In genomic region chr5:6377121-6377520, GRCh38 we compare ENCODE assay signal across 9 cellular contexts. TPM values are rescaled to one million over a fixed set of nuclear protein-coding genes. Genes with fewer than 3 reads are reported as not detected.
A peak's percentile ranks its signal among the peaks of the same experiment; 100 is the strongest.
DNase-seq lines count a peak whose midpoint lies in the region; ATAC-seq and TF ChIP-seq lines count a peak whose summit lies in the region.
"Had no signal": no experiment of that assay in that cellular context is flagged by ENCODE, and none has a peak within 500 bp of the region (broad histone marks: within the 10 kb centered on the region; RNA-seq: fewer than 3 reads in every experiment).

No MANE protein-coding gene starts in this region.

- intact Hi-C loops in activated CD4-positive, alpha-beta T cell treated with anti-CD3 and anti-CD28 coated beads, Interleukin-2, amount 10 ng/mL, durations not matched to agents 24 days and 14 days (cut with micrococcal nuclease): loop anchor here (5.0 to 10.0 kb wide), 2 partner anchors 885 to 1498 kb away; no protein-coding TSS in a partner anchor

- H3K9ac ChIP-seq in subcutaneous abdominal adipose tissue (ENCODE audit: low read length in 5 of 5): peak overlapping the region; percentile 85 to 98 (median 91)

- peak overlapping the region; percentile 77 for H3K27ac ChIP-seq in subcutaneous abdominal adipose tissue (ENCODE audit: low read depth, low read length)

- H3K4me1 ChIP-seq in subcutaneous abdominal adipose tissue (ENCODE audit: control insufficient read depth in 5 of 5, insufficient read depth in 5 of 5, low read length in 5 of 5): peaks cover 4 to 25% (median 21%) of the 10 kb centered on the region in 5 donors

- no peak for TF ChIP-seq CTCF in kidney epithelial cell (IDR thresholded peaks at IDR 0.05; ENCODE audit: insufficient read depth, low read length, poor library complexity, severe bottlenecking)

- H3K4me1 Mint-ChIP-seq in activated CD4-positive, alpha-beta T cell treated with anti-CD3 and anti-CD28 coated beads, Interleukin-2, amount 10 ng/mL, durations not matched to agents 24 days and 14 days: peaks cover 49% of the 10 kb centered on the region
- peaks cover 34% of the 10 kb centered on the region for H3K4me1 Mint-ChIP-seq in activated naive CD8-positive, alpha-beta T cell treated with anti-CD3 and anti-CD28 coated beads for 36 hours

- H3K27me3 ChIP-seq in kidney epithelial cell (ENCODE audit: control insufficient read depth, insufficient read depth, low read length): no peaks in the 10 kb centered on the region
- H3K27me3 ChIP-seq in subcutaneous abdominal adipose tissue (ENCODE audit: control insufficient read depth in 5 of 5, insufficient read depth in 4 of 5, low read length in 5 of 5): no peaks in the 10 kb centered on the region

- H3K9me3 Mint-ChIP-seq in activated CD4-positive, alpha-beta T cell treated with anti-CD3 and anti-CD28 coated beads, Interleukin-2, amount 10 ng/mL, durations not matched to agents 24 days and 14 days: no peaks in the 10 kb centered on the region
- H3K9me3 Mint-ChIP-seq in activated naive CD8-positive, alpha-beta T cell treated with anti-CD3 and anti-CD28 coated beads for 36 hours: no peaks in the 10 kb centered on the region

- H3K36me3 Mint-ChIP-seq in activated CD4-positive, alpha-beta T cell treated with anti-CD3 and anti-CD28 coated beads, Interleukin-2, amount 10 ng/mL, durations not matched to agents 24 days and 14 days (ENCODE audit: low read depth): peaks cover 59% of the 10 kb centered on the region
- H3K36me3 Mint-ChIP-seq in activated naive CD8-positive, alpha-beta T cell treated with anti-CD3 and anti-CD28 coated beads for 36 hours: peaks cover 47% of the 10 kb centered on the region

- peak overlapping the region; percentile 98 for H3K27ac Mint-ChIP-seq in activated CD4-positive, alpha-beta T cell treated with anti-CD3 and anti-CD28 coated beads, Interleukin-2, amount 10 ng/mL, durations not matched to agents 24 days and 14 days
- peak overlapping the region; percentile 95 for H3K27ac Mint-ChIP-seq in activated naive CD8-positive, alpha-beta T cell treated with anti-CD3 and anti-CD28 coated beads for 36 hours

- H3K27me3 Mint-ChIP-seq in activated CD4-positive, alpha-beta T cell treated with anti-CD3 and anti-CD28 coated beads, Interleukin-2, amount 10 ng/mL, durations not matched to agents 24 days and 14 days: peaks cover 2% of the 10 kb centered on the region
- no peaks in the 10 kb centered on the region for H3K27me3 Mint-ChIP-seq in activated naive CD8-positive, alpha-beta T cell treated with anti-CD3 and anti-CD28 coated beads for 36 hours

- no peaks in the 10 kb centered on the region for H3K9me3 ChIP-seq in subcutaneous abdominal adipose tissue (ENCODE audit: control insufficient read depth in 5 of 5, low read length in 5 of 5)

- no peak for ATAC-seq in HG03521 (IDR thresholded peaks at IDR 0.05; ENCODE audit: unreplicated experiment)

- H3K4me3 ChIP-seq in kidney epithelial cell (ENCODE audit: low read depth, low read length): peak overlapping the region; percentile 98
- peak overlapping the region; percentile 70 to 97 (median 96) for H3K4me3 ChIP-seq in subcutaneous abdominal adipose tissue (ENCODE audit: low read depth in 1 of 5, low read length in 5 of 5)

- H3K36me3 ChIP-seq in kidney epithelial cell (ENCODE audit: control insufficient read depth, insufficient read depth, low read length) (no peaks in the 10 kb centered on the region), subcutaneous abdominal adipose tissue (ENCODE audit: control insufficient read depth in 5 of 5, insufficient read depth in 5 of 5, low read length in 5 of 5) (peaks cover 14 to 43% (median 38%) of the 10 kb centered on the region in 5 donors)

- no peak for DNase-seq in activated CD4-positive, alpha-beta T cell treated with anti-CD3 and anti-CD28 coated beads, Interleukin-2, amount 10 ng/mL, durations not matched to agents 24 days and 14 days
- DNase-seq in activated CD4-positive, alpha-beta T cell treated with anti-CD3 and anti-CD28 coated beads for 1 hour: no peak
- DNase-seq in activated naive CD8-positive, alpha-beta T cell treated with anti-CD3 and anti-CD28 coated beads for 36 hours: no peak
- no peak for DNase-seq in kidney epithelial cell (ENCODE audit: low read depth)
- DNase-seq in retina: no peak
- no peak for DNase-seq in NOMO-1 (lab: John Stamatoyannopoulos, UW; ENCODE audit: unreplicated experiment in 2 of 2)
- DNase-seq: ACHN had no signal

- H3K4me3 Mint-ChIP-seq in activated CD4-positive, alpha-beta T cell treated with anti-CD3 and anti-CD28 coated beads, Interleukin-2, amount 10 ng/mL, durations not matched to agents 24 days and 14 days: peak overlapping the region; percentile 100
- H3K4me3 Mint-ChIP-seq in activated naive CD8-positive, alpha-beta T cell treated with anti-CD3 and anti-CD28 coated beads for 36 hours: peak overlapping the region; percentile 96

RNA-seq across cellular contexts. Expression of gene MED10, which starts 1.2 kb away (rescaled TPM):
- total RNA-seq in activated CD4-positive, alpha-beta T cell treated with anti-CD3 and anti-CD28 coated beads, Interleukin-2, amount 10 ng/mL, durations not matched to agents 24 days and 14 days: 58.0 and 63.8 TPM in 2 replicates
- total RNA-seq in activated naive CD8-positive, alpha-beta T cell treated with anti-CD3 and anti-CD28 coated beads for 36 hours: 10 to 100 TPM; 57.1 to 59.1 TPM
- total RNA-seq in kidney epithelial cell: 45.7 and 50.1 TPM in 2 replicates
